Comparison of ENCODE assay signal across 16 cellular contexts in the genomic region with DNA sequence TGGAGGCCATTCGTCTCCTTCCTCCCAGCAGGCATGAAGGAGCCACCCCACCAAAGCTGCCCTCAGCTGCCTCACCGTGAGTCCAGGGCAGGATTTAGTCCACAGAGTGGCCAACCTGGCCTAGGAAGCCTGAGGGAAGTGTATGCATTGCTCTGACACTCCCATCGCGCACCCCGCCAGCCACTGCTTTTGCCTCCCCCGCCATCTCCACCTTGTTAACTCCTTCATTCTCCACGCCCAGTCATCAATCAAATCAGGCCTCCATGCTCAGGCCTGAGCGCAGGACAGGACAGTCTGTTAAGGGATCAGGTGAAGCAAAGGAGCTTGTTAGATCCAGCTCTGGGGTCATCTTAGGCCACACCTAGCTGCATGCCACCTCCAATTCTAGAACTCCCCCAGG. TPM values are rescaled to one million over a fixed set of nuclear protein-coding genes. Genes with fewer than 3 reads are reported as not detected.
"Had no signal": no experiment of that assay in that cellular context is flagged by ENCODE, and none has a peak within 500 bp of the region (broad histone marks: within the 10 kb centered on the region; RNA-seq: fewer than 3 reads in every experiment).

No MANE protein-coding gene starts in this region.

RNA-seq across cellular contexts. Expression of a gene that starts 10.4 kb away (rescaled TPM):
- total RNA-seq: stomach, subcutaneous adipose tissue, suprapubic skin, temporal lobe, testis, thoracic aorta, thyroid gland, tibial nerve, transverse colon, upper lobe of left lung, upper lobe of right lung, ureter, urinary bladder, uterus, vagina had no signal
- polyA plus RNA-seq: stomach, urinary bladder had no signal

RNA-seq across cellular contexts. Expression of a gene that starts 26.7 kb away (rescaled TPM):
- total RNA-seq: stomach, subcutaneous adipose tissue, suprapubic skin, temporal lobe, testis, thoracic aorta, thyroid gland, tibial nerve, transverse colon, upper lobe of left lung, upper lobe of right lung, ureter, urinary bladder, uterus, vagina had no signal
- polyA plus RNA-seq: stomach, thymus, urinary bladder had no signal

RNA-seq across cellular contexts. Expression of a gene that starts 48.8 kb away (rescaled TPM):
- total RNA-seq: stomach, subcutaneous adipose tissue, suprapubic skin, temporal lobe, thoracic aorta, thyroid gland, tibial nerve, transverse colon, upper lobe of left lung, upper lobe of right lung, ureter, urinary bladder, uterus, vagina had no signal
- polyA plus RNA-seq: stomach, thymus, urinary bladder had no signal
